8 cellular contexts compared by ENCODE assay signal in genomic region chr12:11650697-11651281, GRCh38. TPM values are rescaled to one million over a fixed set of nuclear protein-coding genes. Genes with fewer than 3 reads are reported as not detected.
A peak's percentile ranks its signal among the peaks of the same experiment; 100 is the strongest.
DNase-seq lines count a peak whose midpoint lies in the region; ATAC-seq, FAIRE-seq and TF ChIP-seq lines count a peak whose summit lies in the region.

No MANE protein-coding gene starts in this region.

- H3K27ac Mint-ChIP-seq in CD14-positive monocyte, result peak overlapping the region; percentile 94 to 99 (median 97)

- peak overlapping the region; percentile 73 for H3K4me3 ChIP-seq in mesodermal cell (ENCODE audit: extremely low read depth, insufficient read depth, low read length, poor library complexity, severe bottlenecking)

- 0 to 14% methylated on average over 2 of the region's 9 CpGs for WGBS in mesodermal cell (ENCODE audit: insufficient coverage in 2 of 2), 2 experiments

- ATAC-seq in GM18907 (IDR thresholded peaks at IDR 0.05; ENCODE audit: unreplicated experiment) (no peak), HG02981 (IDR thresholded peaks at IDR 0.05; ENCODE audit: unreplicated experiment) (no peak)

- peaks cover 0 to 1% (median 0%) of the 10 kb centered on the region in 3 donors for H3K27me3 Mint-ChIP-seq in CD14-positive monocyte (ENCODE audit: low read depth in 3 of 3)

- H3K9me3 ChIP-seq in mesodermal cell (ENCODE audit: control insufficient read depth, low read length), result no peaks in the 10 kb centered on the region

- intact Hi-C loops in CD14-positive monocyte (cut with micrococcal nuclease), result loop anchor here (5.0 to 10.0 kb wide), 8 partner anchors 37 to 1067 kb away; partner anchors contain the start of gene CDKN1B (in 1 of the 2)

- peaks cover 41% of the 10 kb centered on the region for H3K4me1 Mint-ChIP-seq in CD14-positive monocyte

- H3K27ac ChIP-seq in mesodermal cell (ENCODE audit: low read depth, low read length, severe bottlenecking), result no peak overlapping the region

- FAIRE-seq in urothelium cell line (lab: Jason Lieb, UNC), result peak; percentile 61

- no peak for TF ChIP-seq CTCF in CD14-positive monocyte (IDR thresholded peaks at IDR 0.05)

- H3K4me3 Mint-ChIP-seq in CD14-positive monocyte, result peak overlapping the region; percentile 95 to 98

- peaks cover 28% of the 10 kb centered on the region for H3K4me1 ChIP-seq in mesodermal cell (ENCODE audit: control insufficient read depth, insufficient read depth, low read length, poor library complexity, severe bottlenecking)

- H3K9me3 Mint-ChIP-seq in CD14-positive monocyte, result peaks cover 0 to 3% (median 0%) of the 10 kb centered on the region in 7 donors

- no peaks in the 10 kb centered on the region for H3K36me3 ChIP-seq in mesodermal cell (ENCODE audit: control insufficient read depth, insufficient read depth, low read length)

- DNase-seq in CD14-positive monocyte (ENCODE audit: low spot score), result no peak
- DNase-seq in HT-29 (ENCODE audit: low spot score), result peak; percentile 73
- DNase-seq in SK-N-DZ (ENCODE audit: low spot score), result peak; percentile 39
- peak; percentile 46 for DNase-seq in ecto neural progenitor cell (ENCODE audit: low spot score)
- peak; percentile 39 for DNase-seq in urothelium cell line (ENCODE audit: low spot score)

- H3K36me3 Mint-ChIP-seq in CD14-positive monocyte, result no peaks in the 10 kb centered on the region

RNA-seq across cellular contexts. Expression of gene ETV6, which starts 1.3 kb away (rescaled TPM):
- 10 to 100 TPM in 1 of 2 donors, 1 to 10 TPM in 1; 6.8 to 11.7 TPM for polyA plus RNA-seq in CD14-positive monocyte
- 16.5 and 16.8 TPM in 2 replicates for total RNA-seq in HT-29 (2014; rRNA removed; shearing (Covaris generic))
- 2.1 and 2.5 TPM in 2 replicates for polyA plus RNA-seq in SK-N-DZ (2014; cell fraction: cytosol; rRNA removed)
- 1.8 and 4.9 TPM in 2 replicates for polyA plus RNA-seq in SK-N-DZ (2014; cell fraction: nucleus; rRNA removed)
- 13.9 TPM for polyA plus RNA-seq in mesodermal cell (2013, experiment 1 of 2)
- polyA plus RNA-seq in mesodermal cell (2013, experiment 2 of 2), result 11.2 TPM
